In genomic region chr16:79748629-79749028, GRCh38 we compare ENCODE assay signal across 30 cellular contexts.
"Had no signal": no experiment of that assay in that cellular context is flagged by ENCODE, and none has a peak within 500 bp of the region (broad histone marks: within the 10 kb centered on the region; RNA-seq: fewer than 3 reads in every experiment).

No MANE protein-coding gene starts in this region.

- H3K27me3 ChIP-seq: ovary, right lobe of liver, sigmoid colon, suprapubic skin, testis, tibial artery, transverse colon, upper lobe of right lung, uterus had no signal

- H3K27ac Mint-ChIP-seq: naive thymus-derived CD8-positive, alpha-beta T cell; natural killer cell treated with Interleukin-12 subunit alpha and Interleukin-12 subunit beta and Interleukin-15 and Interleukin-18, amount 100 ng/mL, for 72 hours; nephron progenitor cell; progenitor cell of endocrine pancreas; stimulated activated memory B cell treated with anti-CD40 and anti-IgM and Interleukin-4, amounts not matched to agents 10 μg/mL and 1 μg/mL and 100 μg/mL, for 72 hours; stimulated activated naive CD8-positive, alpha-beta T cell treated with anti-CD3 and anti-CD28 coated beads, Interleukin-15, amount 100 ng/mL, for 72 hours; type B pancreatic cell had no signal

- H3K36me3 Mint-ChIP-seq: naive thymus-derived CD8-positive, alpha-beta T cell; stimulated activated memory B cell treated with anti-CD40 and anti-IgM and Interleukin-4, amounts not matched to agents 10 μg/mL and 1 μg/mL and 100 μg/mL, for 72 hours had no signal

- H3K36me3 ChIP-seq: ovary, right lobe of liver, sigmoid colon, suprapubic skin, tibial artery, transverse colon, upper lobe of right lung, uterus had no signal

- H3K4me3 Mint-ChIP-seq: naive thymus-derived CD8-positive, alpha-beta T cell; natural killer cell treated with Interleukin-12 subunit alpha and Interleukin-12 subunit beta and Interleukin-15 and Interleukin-18, amount 100 ng/mL, for 72 hours; nephron progenitor cell; neural crest cell; stimulated activated memory B cell treated with anti-CD40 and anti-IgM and Interleukin-4, amounts not matched to agents 10 μg/mL and 1 μg/mL and 100 μg/mL, for 72 hours; stimulated activated naive CD8-positive, alpha-beta T cell treated with anti-CD3 and anti-CD28 coated beads, Interleukin-15, amount 100 ng/mL, for 72 hours; type B pancreatic cell had no signal

- H3K4me3 ChIP-seq: ovary, psoas muscle, right lobe of liver, sigmoid colon, suprapubic skin, testis, tibial artery, transverse colon, upper lobe of right lung, uterus had no signal

- ATAC-seq: naive thymus-derived CD8-positive, alpha-beta T cell; psoas muscle; right cardiac atrium; right lobe of liver; stimulated activated memory B cell treated with anti-CD40 and anti-IgM and Interleukin-4, amounts not matched to agents 10 μg/mL and 1 μg/mL and 100 μg/mL, for 72 hours; stimulated activated naive CD8-positive, alpha-beta T cell treated with anti-CD3 and anti-CD28 coated beads, Interleukin-15, amount 100 ng/mL, for 72 hours; stimulated activated naive CD8-positive, alpha-beta T cell treated with anti-CD3 and anti-CD28 coated beads, Interleukin-15, Interleukin-2, amounts not matched to agents 100 U/mL and 50 U/mL, for 24 hours; upper lobe of right lung had no signal

- H3K9me3 Mint-ChIP-seq: stimulated activated naive CD8-positive, alpha-beta T cell treated with anti-CD3 and anti-CD28 coated beads, Interleukin-15, amount 100 ng/mL, for 72 hours had no signal

- H3K27me3 Mint-ChIP-seq: progenitor cell of endocrine pancreas; stimulated activated memory B cell treated with anti-CD40 and anti-IgM and Interleukin-4, amounts not matched to agents 10 μg/mL and 1 μg/mL and 100 μg/mL, for 72 hours; type B pancreatic cell had no signal

- H3K9me3 ChIP-seq: ovary, psoas muscle, right lobe of liver, suprapubic skin, testis, tibial artery, transverse colon, upper lobe of right lung, uterus had no signal

- DNase-seq: naive thymus-derived CD8-positive, alpha-beta T cell; nephron progenitor cell; occipital lobe; ovary; posterior cingulate gyrus; psoas muscle; right cardiac atrium; right lobe of liver; sigmoid colon; small intestine; stimulated activated CD4-positive, alpha-beta T cell treated with anti-CD3 and anti-CD28 coated beads, Interleukin-15, amount 100 ng/mL, for 24 hours; stimulated activated CD4-positive, alpha-beta T cell treated with anti-CD3 and anti-CD28 coated beads, Interleukin-2, amount 100 ng/mL, for 24 hours; stimulated activated CD4-positive, alpha-beta T cell treated with anti-CD3 and anti-CD28 coated beads, Interleukin-2, amount 100 ng/mL, for 48 hours; stimulated activated CD4-positive, alpha-beta T cell treated with anti-CD3 and anti-CD28 coated beads, Interleukin-4, amount 100 ng/mL, for 24 hours; stimulated activated naive CD4-positive, alpha-beta T cell; stimulated activated naive CD8-positive, alpha-beta T cell treated with anti-CD3 and anti-CD28 coated beads, Interleukin-15, amount 100 ng/mL, for 72 hours; stimulated activated naive CD8-positive, alpha-beta T cell treated with anti-CD3 and anti-CD28 coated beads, Interleukin-15, Interleukin-2, amounts not matched to agents 100 U/mL and 50 U/mL, for 24 hours; substantia nigra; testis; tibial artery; transverse colon; upper lobe of right lung; uterus had no signal

- H3K4me1 Mint-ChIP-seq: naive thymus-derived CD8-positive, alpha-beta T cell; neural crest cell; stimulated activated memory B cell treated with anti-CD40 and anti-IgM and Interleukin-4, amounts not matched to agents 10 μg/mL and 1 μg/mL and 100 μg/mL, for 72 hours; stimulated activated naive CD8-positive, alpha-beta T cell treated with anti-CD3 and anti-CD28 coated beads, Interleukin-15, amount 100 ng/mL, for 72 hours had no signal

- H3K4me1 ChIP-seq: parathyroid adenoma, psoas muscle, right lobe of liver, testis, upper lobe of right lung had no signal
